ENCODE assay signal across 21 cellular contexts in the genomic region with DNA sequence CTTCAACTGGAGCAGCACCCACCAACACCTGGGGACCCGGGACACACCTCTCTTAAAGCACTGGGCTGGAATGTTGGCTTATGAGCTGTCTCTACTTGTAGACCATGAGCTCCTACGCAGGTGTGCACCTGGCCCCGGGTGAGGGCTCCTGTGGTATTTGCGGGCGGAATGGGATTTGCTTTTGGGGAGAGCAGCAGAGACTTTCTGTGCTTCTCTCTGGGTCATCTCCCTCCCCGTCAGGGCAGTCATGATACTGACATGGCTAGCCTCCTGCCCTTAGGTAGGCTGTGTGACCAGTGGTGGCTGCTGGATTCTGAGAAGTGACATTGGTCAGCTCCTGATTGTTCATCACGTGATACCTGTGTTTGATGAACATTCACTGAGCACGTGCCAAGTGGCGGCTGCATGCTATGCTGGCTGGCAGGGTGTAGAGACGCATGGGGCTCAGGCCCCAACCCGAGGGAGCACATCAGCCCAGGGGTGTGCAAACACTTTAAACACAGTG. TPM values are rescaled to one million over a fixed set of nuclear protein-coding genes. Genes with fewer than 3 reads are reported as not detected.
DNase-seq lines count a peak whose midpoint lies in the region; ATAC-seq, FAIRE-seq and TF ChIP-seq lines count a peak whose summit lies in the region.
"Had no signal": no experiment of that assay in that cellular context is flagged by ENCODE, and none has a peak within 500 bp of the region (broad histone marks: within the 10 kb centered on the region; RNA-seq: fewer than 3 reads in every experiment).

No MANE protein-coding gene starts in this region.

- H3K9me1 ChIP-seq in keratinocyte (ENCODE audit: control insufficient read depth, extremely low read depth, insufficient read depth, low read length), result no peaks in the 10 kb centered on the region

- H3K27ac ChIP-seq in RWPE2 (ENCODE audit: poor library complexity, severe bottlenecking), result no peak overlapping the region
- H3K27ac ChIP-seq in keratinocyte (ENCODE audit: control insufficient read depth, insufficient read depth, low read length), result peak overlapping the region; percentile 76
- H3K27ac ChIP-seq: BLaER1 treated with 17β-estradiol and CSF1 and Interleukin-3, amounts not matched to agents 10 nM and 100 nM had no signal

- no peak overlapping the region for H2AFZ ChIP-seq in keratinocyte (ENCODE audit: control insufficient read depth, low read length)

- intact Hi-C loops in natural killer cell (cut with micrococcal nuclease), result no loop called here

- H3K36me3 ChIP-seq in RWPE2 (ENCODE audit: low read depth), result no peaks in the 10 kb centered on the region
- no peaks in the 10 kb centered on the region for H3K36me3 ChIP-seq in keratinocyte (ENCODE audit: control insufficient read depth in 2 of 2, extremely low read depth in 1 of 2, insufficient read depth in 2 of 2, low read length in 2 of 2)
- H3K36me3 ChIP-seq: BLaER1 treated with 17β-estradiol and CSF1 and Interleukin-3, amounts not matched to agents 10 nM and 100 nM had no signal

- H3K9ac ChIP-seq in keratinocyte (ENCODE audit: control insufficient read depth, extremely low read depth, insufficient read depth, low read length), result peak overlapping the region; percentile 36
- H3K9ac ChIP-seq: BLaER1 treated with 17β-estradiol and CSF1 and Interleukin-3, amounts not matched to agents 10 nM and 100 nM had no signal

- H3K27me3 ChIP-seq in RWPE2 (ENCODE audit: insufficient read depth, poor library complexity, severe bottlenecking) (no peaks in the 10 kb centered on the region), keratinocyte (ENCODE audit: control insufficient read depth, extremely low read depth, insufficient read depth, low read length) (peaks cover 16% of the 10 kb centered on the region)
- H3K27me3 ChIP-seq: BLaER1 treated with 17β-estradiol and CSF1 and Interleukin-3, amounts not matched to agents 10 nM and 100 nM had no signal

- dilution Hi-C loops in keratinocyte (cut with MboI; ENCODE audit: extremely low pct_ligation_motif_present, low sequenced_read_pairs), result loop anchor here (5.0 kb wide), 1 partner anchor 68 kb away; no protein-coding TSS in a partner anchor

- no peaks in the 10 kb centered on the region for H3K4me1 ChIP-seq in RWPE2 (ENCODE audit: insufficient read depth, poor library complexity, severe bottlenecking)
- H3K4me1 ChIP-seq in keratinocyte (ENCODE audit: control insufficient read depth, extremely low read depth, insufficient read depth, low read length), result peaks cover 16% of the 10 kb centered on the region
- H3K4me1 ChIP-seq: BLaER1 treated with 17β-estradiol and CSF1 and Interleukin-3, amounts not matched to agents 10 nM and 100 nM had no signal

- peak; percentile 90 for FAIRE-seq in keratinocyte (lab: Jason Lieb, UNC)
- FAIRE-seq: GM12891, GM18507, RCC 7860 had no signal

- TF ChIP-seq CTCF in natural killer cell (IDR thresholded peaks at IDR 0.05) (no peak), RWPE2 (IDR thresholded peaks at IDR 0.05; ENCODE audit: poor library complexity, severe bottlenecking) (no peak), keratinocyte (optimal IDR thresholded peaks at IDR 0.05 in 1 of 3, IDR thresholded peaks at IDR 0.05 in 1 of 3, conservative IDR thresholded peaks at IDR 0.05 in 1 of 3; ENCODE audit: extremely low read depth in 1 of 3, insufficient read depth in 2 of 3, low read length in 3 of 3) (no peak)

- peak overlapping the region; percentile 56 for H3K4me2 ChIP-seq in keratinocyte (ENCODE audit: control insufficient read depth, extremely low read depth, insufficient read depth, low read depth, low read length)
- H3K4me2 ChIP-seq: BLaER1 treated with 17β-estradiol and CSF1 and Interleukin-3, amounts not matched to agents 10 nM and 100 nM had no signal

- no peaks in the 10 kb centered on the region for H3K36me3 Mint-ChIP-seq in natural killer cell treated with Interleukin-12 subunit alpha and Interleukin-12 subunit beta and Interleukin-15 and Interleukin-18, amount 100 ng/mL, for 72 hours
- H3K36me3 Mint-ChIP-seq in natural killer cell, result no peaks in the 10 kb centered on the region

- peak; percentile 12 to 25 for ATAC-seq in natural killer cell treated with Interleukin-12 subunit alpha and Interleukin-12 subunit beta and Interleukin-15 and Interleukin-18, amount 100 ng/mL, for 72 hours
- ATAC-seq in natural killer cell (no peak), RWPE2 (ENCODE audit: low read depth) (peak; percentile 76)
- ATAC-seq: SK-N-SH treated with all-trans-retinoic acid at 6 μM for 48 hours had no signal

- H3K27ac Mint-ChIP-seq in natural killer cell treated with Interleukin-12 subunit alpha and Interleukin-12 subunit beta and Interleukin-15 and Interleukin-18, amount 100 ng/mL, for 72 hours, result no peak overlapping the region
- H3K27ac Mint-ChIP-seq in natural killer cell, result no peak overlapping the region
- H3K27ac Mint-ChIP-seq: CD8-positive, alpha-beta memory T cell had no signal

- H3K79me2 ChIP-seq in keratinocyte (ENCODE audit: control insufficient read depth, insufficient read depth, low read length), result no peaks in the 10 kb centered on the region

- no peaks in the 10 kb centered on the region for H3K4me1 Mint-ChIP-seq in natural killer cell treated with Interleukin-12 subunit alpha and Interleukin-12 subunit beta and Interleukin-15 and Interleukin-18, amount 100 ng/mL, for 72 hours (ENCODE audit: low read depth in 2 of 2)
- no peaks in the 10 kb centered on the region for H3K4me1 Mint-ChIP-seq in natural killer cell
- H3K4me1 Mint-ChIP-seq: CD8-positive, alpha-beta memory T cell had no signal

- DNase-seq in natural killer cell treated with Interleukin-12 subunit alpha and Interleukin-12 subunit beta and Interleukin-15 and Interleukin-18, amount 100 ng/mL, for 72 hours (ENCODE audit: low spot score), result no peak
- no peak for DNase-seq in natural killer cell
- DNase-seq in RWPE2 (ENCODE audit: low spot score), result no peak
- peak; percentile 78 for DNase-seq in keratinocyte (ENCODE audit: low read depth, low spot score)
- DNase-seq in Kasumi-1 (lab: John Stamatoyannopoulos, UW), result no peak
- DNase-seq in globus pallidus (ENCODE audit: low spot score), result no peak
- no peak for DNase-seq in DMS53 treated with DMSO at 0.1 percent for 48 hours (lab: John Stamatoyannopoulos, UW; ENCODE audit: unreplicated experiment)
- DNase-seq: CD8-positive, alpha-beta memory T cell; DMS53; GOT3; KBM-7; NCI-H1436 treated with DMSO at 0.1 percent for 48 hours; NCI-H2029; NCI-H748 treated with DMSO at 0.1 percent for 48 hours; SIG-M5 had no signal

- H3K4me3 Mint-ChIP-seq in natural killer cell treated with Interleukin-12 subunit alpha and Interleukin-12 subunit beta and Interleukin-15 and Interleukin-18, amount 100 ng/mL, for 72 hours, result no peak overlapping the region
- H3K4me3 Mint-ChIP-seq in natural killer cell, result no peak overlapping the region
- H3K4me3 Mint-ChIP-seq: CD8-positive, alpha-beta memory T cell had no signal

- no peak overlapping the region for H3K4me3 ChIP-seq in RWPE2 (ENCODE audit: severe bottlenecking)
- no peak overlapping the region for H3K4me3 ChIP-seq in keratinocyte (ENCODE audit: control insufficient read depth in 2 of 3, extremely low read depth in 1 of 3, insufficient read depth in 2 of 3, low read depth in 1 of 3, low read length in 3 of 3)
- H3K4me3 ChIP-seq: BLaER1 treated with 17β-estradiol and CSF1 and Interleukin-3, amounts not matched to agents 10 nM and 100 nM had no signal

- H3K27me3 Mint-ChIP-seq in natural killer cell treated with Interleukin-12 subunit alpha and Interleukin-12 subunit beta and Interleukin-15 and Interleukin-18, amount 100 ng/mL, for 72 hours, result peaks cover 7 to 8% of the 10 kb centered on the region in 2 donors
- H3K27me3 Mint-ChIP-seq in natural killer cell (ENCODE audit: low read depth in 2 of 2), result peaks cover 15 to 25% of the 10 kb centered on the region in 2 donors

- H4K20me1 ChIP-seq in keratinocyte (ENCODE audit: control insufficient read depth, extremely low read depth, insufficient read depth, low read length), result no peaks in the 10 kb centered on the region
- H4K20me1 ChIP-seq: BLaER1 treated with 17β-estradiol and CSF1 and Interleukin-3, amounts not matched to agents 10 nM and 100 nM had no signal

- no peaks in the 10 kb centered on the region for H3K9me3 ChIP-seq in RWPE2 (ENCODE audit: severe bottlenecking)
- no peaks in the 10 kb centered on the region for H3K9me3 ChIP-seq in keratinocyte (ENCODE audit: control insufficient read depth, low read depth, low read length)

- H3K9me3 Mint-ChIP-seq in natural killer cell treated with Interleukin-12 subunit alpha and Interleukin-12 subunit beta and Interleukin-15 and Interleukin-18, amount 100 ng/mL, for 72 hours, result peaks cover 3% of the 10 kb centered on the region
- no peaks in the 10 kb centered on the region for H3K9me3 Mint-ChIP-seq in natural killer cell
- H3K9me3 Mint-ChIP-seq: CD8-positive, alpha-beta memory T cell had no signal

RNA-seq across cellular contexts. Expression of a gene that starts 9.0 kb away (rescaled TPM):
- total RNA-seq in natural killer cell treated with Interleukin-12 subunit alpha and Interleukin-12 subunit beta and Interleukin-15 and Interleukin-18, amount 100 ng/mL, for 72 hours, result 10 to 100 TPM; 13.0 to 20.4 TPM
- 100 to 1,000 TPM in 2 of 3 donors, 10 to 100 TPM in 1; 78.2 to 113 (median 100) TPM for total RNA-seq in natural killer cell
- polyA plus RNA-seq in keratinocyte, result 9.5 to 12.2 TPM (median 10.3 TPM) in 3 replicates
- polyA plus RNA-seq in keratinocyte (2011; ENCODE audit: low read depth), result 11.1 TPM
- 4.8 and 8.0 TPM in 2 replicates for polyA plus RNA-seq in keratinocyte (2011; cell fraction: cytosol; rRNA removed)
- 17.5 and 20.6 TPM in 2 replicates for polyA plus RNA-seq in keratinocyte (2011; cell fraction: nucleus; rRNA removed)
- polyA plus RNA-seq in keratinocyte (2012; ENCODE audit: low replicate concordance), result 7.3 and 14.0 TPM in 2 replicates
- 15.5 to 28.0 TPM (median 22.1 TPM) in 3 replicates for polyA minus RNA-seq in keratinocyte
- polyA minus RNA-seq in keratinocyte (2011; cell fraction: cytosol; rRNA and poly(A)+ RNA removed), result 6.7 TPM
- polyA minus RNA-seq in keratinocyte (2011; cell fraction: nucleus; rRNA and poly(A)+ RNA removed), result 16.7 and 23.7 TPM in 2 replicates

RNA-seq across cellular contexts. Expression of a gene that starts 52.0 kb away (rescaled TPM):
- not detected for total RNA-seq in natural killer cell treated with Interleukin-12 subunit alpha and Interleukin-12 subunit beta and Interleukin-15 and Interleukin-18, amount 100 ng/mL, for 72 hours
- under 1 TPM in 2 of 3 donors, not detected in 1; 0.14 to 0.28 TPM for total RNA-seq in natural killer cell
- 0.03 TPM in 1 of 3 replicates, not detected in the others for polyA plus RNA-seq in keratinocyte
- not detected for polyA plus RNA-seq in keratinocyte (2011; ENCODE audit: low read depth)
- not detected in 2 replicates for polyA plus RNA-seq in keratinocyte (2011; cell fraction: cytosol; rRNA removed)
- polyA plus RNA-seq in keratinocyte (2011; cell fraction: nucleus; rRNA removed), result not detected in 2 replicates
- not detected in 2 replicates for polyA plus RNA-seq in keratinocyte (2012; ENCODE audit: low replicate concordance)
- not detected in 3 replicates for polyA minus RNA-seq in keratinocyte
- polyA minus RNA-seq in keratinocyte (2011; cell fraction: cytosol; rRNA and poly(A)+ RNA removed), result not detected
- polyA minus RNA-seq in keratinocyte (2011; cell fraction: nucleus; rRNA and poly(A)+ RNA removed), result not detected in 2 replicates
- total RNA-seq: NCI-H460 had no signal
- polyA plus RNA-seq: CD8-positive, alpha-beta memory T cell had no signal

Comparison
In these comparisons a context has a peak if more than half of its experiments do, and no peak if none do; other contexts are left out.
1. ATAC-seq: peak in natural killer cell treated with Interleukin-12 subunit alpha and Interleukin-12 subunit beta and Interleukin-15 and Interleukin-18, amount 100 ng/mL, for 72 hours (2 of 2) and RWPE2 (single experiment); none in natural killer cell (0 of 3).